Comparison of ENCODE assay signal across 14 cellular contexts in the genomic region with DNA sequence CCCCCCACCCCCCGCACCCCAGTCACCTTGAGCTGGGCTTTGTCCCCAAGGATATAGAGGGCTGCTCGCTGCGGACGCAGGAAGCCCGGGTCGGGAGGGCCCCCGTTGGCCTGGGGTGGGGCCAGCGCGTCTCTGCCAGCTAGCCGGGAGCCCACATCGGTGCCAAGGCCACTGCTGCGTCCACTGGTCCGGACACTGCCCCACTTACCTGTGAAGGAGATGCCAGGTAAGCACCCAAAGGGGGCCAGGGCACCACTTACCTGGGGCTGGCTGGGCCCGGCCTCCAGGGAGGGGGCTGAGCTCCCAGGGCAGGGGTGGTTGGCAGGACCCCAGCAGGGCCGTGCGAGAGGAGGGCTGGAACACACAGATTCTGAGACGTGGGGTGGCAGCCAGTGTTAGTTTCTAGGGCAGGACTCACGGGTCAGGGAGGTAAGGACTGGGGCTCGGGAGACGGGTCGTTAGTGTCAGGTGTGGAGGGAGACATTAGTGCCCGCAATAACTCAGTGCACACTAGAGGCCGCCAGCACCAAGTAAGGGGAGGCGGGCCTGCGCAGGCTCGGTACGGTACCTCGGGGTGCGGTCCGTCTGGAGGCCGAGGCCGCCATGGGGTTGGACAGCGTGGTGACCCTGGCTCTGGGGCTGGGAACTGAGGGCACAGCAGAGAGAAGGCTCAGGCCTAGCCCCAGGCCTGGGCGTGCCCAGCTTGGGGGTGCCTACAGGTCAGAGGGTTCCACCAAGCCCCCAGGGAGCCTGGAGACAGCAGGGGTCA. TPM values are rescaled to one million over a fixed set of nuclear protein-coding genes. Genes with fewer than 3 reads are reported as not detected.
DNase-seq lines count a peak whose midpoint lies in the region; ATAC-seq and TF ChIP-seq lines count a peak whose summit lies in the region.
"Had no signal": no experiment of that assay in that cellular context is flagged by ENCODE, and none has a peak within 500 bp of the region (broad histone marks: within the 10 kb centered on the region; RNA-seq: fewer than 3 reads in every experiment).

No MANE protein-coding gene starts in this region.

- H3K4me2 ChIP-seq in hepatocyte, result no peak overlapping the region

- no peak for DNase-seq in BJ (ENCODE audit: low read depth)
- no peak for DNase-seq in hepatocyte (ENCODE audit: low spot score)
- DNase-seq in AG08396 (ENCODE audit: low spot score), result no peak
- DNase-seq in heart right ventricle, result no peak
- DNase-seq in central memory CD4-positive, alpha-beta T cell, result no peak
- no peak for DNase-seq in stimulated activated CD4-positive, alpha-beta T cell treated with anti-CD3 and anti-CD28 coated beads, Interleukin-12 subunit alpha, Interleukin-12 subunit beta, amount 100 ng/mL, for 4 hours
- DNase-seq: DMS153, esophagus squamous epithelium, kidney, NCI-H510A, nucleus accumbens had no signal

- H2AFZ ChIP-seq in hepatocyte, result no peak overlapping the region

- TF ChIP-seq CTCF in BJ (IDR thresholded peaks at IDR 0.05; ENCODE audit: insufficient read depth, low read depth, low read length) (peak; percentile 17; the same call in 1 of the 2 replicates), GM12875 (IDR thresholded peaks at IDR 0.05; ENCODE audit: borderline replicate concordance, insufficient read depth, low read depth, low read length) (peak; percentile 47), hepatocyte (IDR thresholded peaks at IDR 0.05; ENCODE audit: poor library complexity) (peak; percentile 28), heart right ventricle (IDR thresholded peaks at IDR 0.05) (no peak)

- no peaks in the 10 kb centered on the region for H3K27me3 ChIP-seq in BJ (ENCODE audit: control insufficient read depth, insufficient read depth, low read length)
- no peaks in the 10 kb centered on the region for H3K27me3 ChIP-seq in hepatocyte
- no peaks in the 10 kb centered on the region for H3K27me3 ChIP-seq in heart right ventricle
- H3K27me3 ChIP-seq: ascending aorta, esophagus squamous epithelium had no signal

- no peaks in the 10 kb centered on the region for H3K4me1 ChIP-seq in hepatocyte (ENCODE audit: insufficient read depth)
- H3K4me1 ChIP-seq in heart right ventricle, result no peaks in the 10 kb centered on the region
- H3K4me1 ChIP-seq: ascending aorta had no signal

- H3K27ac ChIP-seq in hepatocyte (no peak overlapping the region), heart right ventricle (no peak overlapping the region)
- H3K27ac ChIP-seq: ascending aorta, esophagus squamous epithelium had no signal

- no peaks in the 10 kb centered on the region for H3K79me2 ChIP-seq in hepatocyte

- ATAC-seq in SK-N-SH treated with all-trans-retinoic acid at 6 μM for 48 hours, result peak; percentile 33; the same call in 2 of the 3 replicates
- no peak for ATAC-seq in heart right ventricle

- WGBS in hepatocyte (ENCODE audit: low lambda C conversion rate, missing lambda C conversion rate), result 90% methylated on average over 27 of the region's 34 CpGs
- WGBS in heart right ventricle, 2 donors, result 90 to 93% methylated on average over 34 of the region's 34 CpGs

- H3K36me3 ChIP-seq in BJ (ENCODE audit: control insufficient read depth, insufficient read depth, low read length), result peaks cover 50% of the 10 kb centered on the region
- H3K36me3 ChIP-seq in hepatocyte (replicated peaks; ENCODE audit: insufficient read depth, low read depth), result no peaks in the 10 kb centered on the region
- H3K36me3 ChIP-seq in heart right ventricle, result peaks cover 1 to 100% (median 42%) of the 10 kb centered on the region in 9 donors

- intact Hi-C loops in heart right ventricle (cut with DNase I), result no loop called here

- no peaks in the 10 kb centered on the region for H3K9me2 ChIP-seq in hepatocyte (replicated peaks; ENCODE audit: insufficient read depth)

- CTCF ChIA-PET in BJ (lab: Yijun Ruan, JAX), result interaction anchor here (0.8 to 1.5 kb wide), 4 partner anchors 12 to 165 kb away, joined by 3 to 5 read pairs (median 3); no protein-coding TSS in a partner anchor

- H3K9me3 ChIP-seq in hepatocyte (ENCODE audit: low read depth) (no peaks in the 10 kb centered on the region), heart right ventricle (no peaks in the 10 kb centered on the region)
- H3K9me3 ChIP-seq: ascending aorta, esophagus squamous epithelium had no signal

- H4K20me1 ChIP-seq in hepatocyte (ENCODE audit: insufficient read depth, poor library complexity, severe bottlenecking), result no peaks in the 10 kb centered on the region

- POLR2A ChIA-PET in BJ (lab: Charles Lee), result no interaction called here

- no peak overlapping the region for H3K4me3 ChIP-seq in BJ (ENCODE audit: low read depth, low read length)
- H3K4me3 ChIP-seq in GM12875 (ENCODE audit: low read depth, low read length), result no peak overlapping the region
- H3K4me3 ChIP-seq in hepatocyte, result no peak overlapping the region
- H3K4me3 ChIP-seq in heart right ventricle, result no peak overlapping the region
- H3K4me3 ChIP-seq: ascending aorta, esophagus squamous epithelium had no signal

TF ChIP-seq in SK-N-SH treated with all-trans-retinoic acid at 6 μM for 48 hours, 23 proteins besides CTCF, POLR2A, EP300 and RAD21:
- TF ChIP-seq ZC3H10 (CRISPR knock-in tag; IDR thresholded peaks at IDR 0.05) (no peak), ZFP30 (CRISPR knock-in tag; IDR thresholded peaks at IDR 0.05) (no peak), ZFP3 (CRISPR knock-in tag; IDR thresholded peaks at IDR 0.05) (no peak), ZNF8 (CRISPR knock-in tag; IDR thresholded peaks at IDR 0.05) (no peak), GLIS3 (CRISPR knock-in tag; IDR thresholded peaks at IDR 0.05) (no peak), ARNTL (CRISPR knock-in tag; IDR thresholded peaks at IDR 0.05; ENCODE audit: borderline replicate concordance, low read depth) (no peak)
- TF ChIP-seq, protein P1, sequence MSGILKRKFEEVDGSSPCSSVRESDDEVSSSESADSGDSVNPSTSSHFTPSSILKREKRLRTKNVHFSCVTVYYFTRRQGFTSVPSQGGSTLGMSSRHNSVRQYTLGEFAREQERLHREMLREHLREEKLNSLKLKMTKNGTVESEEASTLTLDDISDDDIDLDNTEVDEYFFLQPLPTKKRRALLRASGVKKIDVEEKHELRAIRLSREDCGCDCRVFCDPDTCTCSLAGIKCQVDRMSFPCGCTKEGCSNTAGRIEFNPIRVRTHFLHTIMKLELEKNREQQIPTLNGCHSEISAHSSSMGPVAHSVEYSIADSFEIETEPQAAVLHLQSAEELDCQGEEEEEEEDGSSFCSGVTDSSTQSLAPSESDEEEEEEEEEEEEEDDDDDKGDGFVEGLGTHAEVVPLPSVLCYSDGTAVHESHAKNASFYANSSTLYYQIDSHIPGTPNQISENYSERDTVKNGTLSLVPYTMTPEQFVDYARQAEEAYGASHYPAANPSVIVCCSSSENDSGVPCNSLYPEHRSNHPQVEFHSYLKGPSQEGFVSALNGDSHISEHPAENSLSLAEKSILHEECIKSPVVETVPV (CRISPR knock-in tag; IDR thresholded peaks at IDR 0.05), result no peak
- TF ChIP-seq, protein P2, sequence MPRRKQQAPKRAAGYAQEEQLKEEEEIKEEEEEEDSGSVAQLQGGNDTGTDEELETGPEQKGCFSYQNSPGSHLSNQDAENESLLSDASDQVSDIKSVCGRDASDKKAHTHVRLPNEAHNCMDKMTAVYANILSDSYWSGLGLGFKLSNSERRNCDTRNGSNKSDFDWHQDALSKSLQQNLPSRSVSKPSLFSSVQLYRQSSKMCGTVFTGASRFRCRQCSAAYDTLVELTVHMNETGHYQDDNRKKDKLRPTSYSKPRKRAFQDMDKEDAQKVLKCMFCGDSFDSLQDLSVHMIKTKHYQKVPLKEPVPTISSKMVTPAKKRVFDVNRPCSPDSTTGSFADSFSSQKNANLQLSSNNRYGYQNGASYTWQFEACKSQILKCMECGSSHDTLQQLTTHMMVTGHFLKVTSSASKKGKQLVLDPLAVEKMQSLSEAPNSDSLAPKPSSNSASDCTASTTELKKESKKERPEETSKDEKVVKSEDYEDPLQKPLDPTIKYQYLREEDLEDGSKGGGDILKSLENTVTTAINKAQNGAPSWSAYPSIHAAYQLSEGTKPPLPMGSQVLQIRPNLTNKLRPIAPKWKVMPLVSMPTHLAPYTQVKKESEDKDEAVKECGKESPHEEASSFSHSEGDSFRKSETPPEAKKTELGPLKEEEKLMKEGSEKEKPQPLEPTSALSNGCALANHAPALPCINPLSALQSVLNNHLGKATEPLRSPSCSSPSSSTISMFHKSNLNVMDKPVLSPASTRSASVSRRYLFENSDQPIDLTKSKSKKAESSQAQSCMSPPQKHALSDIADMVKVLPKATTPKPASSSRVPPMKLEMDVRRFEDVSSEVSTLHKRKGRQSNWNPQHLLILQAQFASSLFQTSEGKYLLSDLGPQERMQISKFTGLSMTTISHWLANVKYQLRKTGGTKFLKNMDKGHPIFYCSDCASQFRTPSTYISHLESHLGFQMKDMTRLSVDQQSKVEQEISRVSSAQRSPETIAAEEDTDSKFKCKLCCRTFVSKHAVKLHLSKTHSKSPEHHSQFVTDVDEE (CRISPR knock-in tag; IDR thresholded peaks at IDR 0.05), result no peak

RNA-seq across cellular contexts. Expression of a gene that starts 18.2 kb away (rescaled TPM):
- polyA plus RNA-seq in BJ (2011; rRNA removed) (21.7 and 34.7 TPM in 2 replicates), hepatocyte (38.0 and 49.5 TPM in 2 replicates), heart right ventricle (10 to 100 TPM; 43.2 to 48.6 TPM)
- 46.7 and 52.5 TPM in 2 replicates for polyA minus RNA-seq in BJ (2011; rRNA and poly(A)+ RNA removed)
- total RNA-seq in hepatocyte (26.1 and 34.5 TPM in 2 replicates), heart right ventricle (10 to 100 TPM; 41.0 to 73.0 (median 49.7) TPM)

RNA-seq across cellular contexts. Expression of a gene that starts 24.7 kb away (rescaled TPM):
- polyA plus RNA-seq in BJ (2011; rRNA removed) (8.1 and 16.0 TPM in 2 replicates), hepatocyte (5.0 and 5.1 TPM in 2 replicates), heart right ventricle (under 1 TPM; 0.07 to 0.29 TPM)
- 6.8 and 7.8 TPM in 2 replicates for polyA minus RNA-seq in BJ (2011; rRNA and poly(A)+ RNA removed)
- total RNA-seq in hepatocyte (3.0 and 4.1 TPM in 2 replicates), heart right ventricle (under 1 TPM in 3 of 10 donors, not detected in 7; 0.09 to 0.53 (median 0.15) TPM)
- total RNA-seq: ascending aorta had no signal

RNA-seq across cellular contexts. Expression of a gene that starts 30.0 kb away (rescaled TPM):
- polyA plus RNA-seq in BJ (2011; rRNA removed), result 0.16 and 0.20 TPM in 2 replicates
- polyA minus RNA-seq in BJ (2011; rRNA and poly(A)+ RNA removed), result not detected in 2 replicates
- not detected in 2 replicates for total RNA-seq in hepatocyte
- polyA plus RNA-seq in hepatocyte, result not detected in 2 replicates
- not detected for total RNA-seq in heart right ventricle
- polyA plus RNA-seq in heart right ventricle, result not detected
- total RNA-seq: ascending aorta, esophagus squamous epithelium had no signal

RNA-seq across cellular contexts. Expression of a gene that starts 50.9 kb away (rescaled TPM):
- 54.0 and 111 TPM in 2 replicates for polyA plus RNA-seq in BJ (2011; rRNA removed)
- 47.9 and 49.1 TPM in 2 replicates for polyA minus RNA-seq in BJ (2011; rRNA and poly(A)+ RNA removed)
- 22.4 and 32.8 TPM in 2 replicates for total RNA-seq in hepatocyte
- 97.6 and 128 TPM in 2 replicates for polyA plus RNA-seq in hepatocyte
- total RNA-seq in heart right ventricle, result 10 to 100 TPM; 18.8 to 37.5 (median 22.9) TPM
- 10 to 100 TPM; 40.4 to 42.5 TPM for polyA plus RNA-seq in heart right ventricle

RNA-seq across cellular contexts. Expression of a gene that starts 51.4 kb away (rescaled TPM):
- 16.1 and 31.7 TPM in 2 replicates for polyA plus RNA-seq in BJ (2011; rRNA removed)
- 22.3 and 29.2 TPM in 2 replicates for polyA minus RNA-seq in BJ (2011; rRNA and poly(A)+ RNA removed)
- total RNA-seq in hepatocyte, result 24.4 and 25.6 TPM in 2 replicates
- polyA plus RNA-seq in hepatocyte, result 40.6 and 48.0 TPM in 2 replicates
- total RNA-seq in heart right ventricle, result 10 to 100 TPM; 21.7 to 31.9 (median 26.2) TPM
- 10 to 100 TPM; 38.0 to 54.8 TPM for polyA plus RNA-seq in heart right ventricle

Comparison
In these comparisons a context has a peak if more than half of its experiments do, and no peak if none do; other contexts are left out.
1. CTCF ChIP-seq: peak in BJ (single experiment), GM12875 (single experiment) and hepatocyte (single experiment); none in heart right ventricle (0 of 9).